Comparison of ENCODE assay signal across 10 cellular contexts in the genomic region with DNA sequence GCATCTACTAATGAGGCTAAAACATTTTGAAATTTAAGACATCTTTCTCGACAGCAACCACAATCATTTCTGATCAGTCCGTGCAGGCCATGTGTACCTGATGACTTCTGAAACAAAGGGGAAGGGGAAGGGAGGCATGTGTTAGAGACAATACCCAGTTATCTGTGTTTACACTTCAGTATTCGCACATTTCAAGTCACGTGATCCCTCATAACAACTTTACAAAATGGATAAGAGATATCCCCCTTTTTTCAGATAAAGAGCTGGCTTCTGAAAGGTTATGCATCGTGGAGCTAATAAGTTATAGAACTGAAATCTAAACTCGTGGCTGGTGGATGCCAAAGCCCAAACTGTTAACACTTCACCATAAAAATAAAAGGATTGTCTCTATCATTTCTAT.
"Had no signal": no experiment of that assay in that cellular context is flagged by ENCODE, and none has a peak within 500 bp of the region (broad histone marks: within the 10 kb centered on the region; RNA-seq: fewer than 3 reads in every experiment).

No MANE protein-coding gene starts in this region.

- ATAC-seq: GM23338, HCT116 had no signal

- H3K4me3 Mint-ChIP-seq: GM23338, HFFc6 had no signal

- H3K9me3 ChIP-seq: HAP-1 had no signal

- H3K36me3 ChIP-seq: HAP-1 had no signal

- H3K4me1 ChIP-seq: HAP-1 had no signal

- H3K9ac ChIP-seq: GM23248 had no signal

- DNase-seq: GM23248, GOT3, H7, HCEC 1CT, HFFc6 had no signal

- H3K4me3 ChIP-seq: GM23248, GM23338, HAP-1 had no signal

- H2AFZ ChIP-seq: GM23248, GM23338 had no signal

- H3K4me2 ChIP-seq: GM23338 had no signal

- FAIRE-seq: H1, H54 had no signal

- H3K9me3 Mint-ChIP-seq: GM23338 had no signal

- H3K27ac Mint-ChIP-seq: GM23338, HFFc6 had no signal

- H3K27ac ChIP-seq: GM23248 had no signal
